In the genomic region with DNA sequence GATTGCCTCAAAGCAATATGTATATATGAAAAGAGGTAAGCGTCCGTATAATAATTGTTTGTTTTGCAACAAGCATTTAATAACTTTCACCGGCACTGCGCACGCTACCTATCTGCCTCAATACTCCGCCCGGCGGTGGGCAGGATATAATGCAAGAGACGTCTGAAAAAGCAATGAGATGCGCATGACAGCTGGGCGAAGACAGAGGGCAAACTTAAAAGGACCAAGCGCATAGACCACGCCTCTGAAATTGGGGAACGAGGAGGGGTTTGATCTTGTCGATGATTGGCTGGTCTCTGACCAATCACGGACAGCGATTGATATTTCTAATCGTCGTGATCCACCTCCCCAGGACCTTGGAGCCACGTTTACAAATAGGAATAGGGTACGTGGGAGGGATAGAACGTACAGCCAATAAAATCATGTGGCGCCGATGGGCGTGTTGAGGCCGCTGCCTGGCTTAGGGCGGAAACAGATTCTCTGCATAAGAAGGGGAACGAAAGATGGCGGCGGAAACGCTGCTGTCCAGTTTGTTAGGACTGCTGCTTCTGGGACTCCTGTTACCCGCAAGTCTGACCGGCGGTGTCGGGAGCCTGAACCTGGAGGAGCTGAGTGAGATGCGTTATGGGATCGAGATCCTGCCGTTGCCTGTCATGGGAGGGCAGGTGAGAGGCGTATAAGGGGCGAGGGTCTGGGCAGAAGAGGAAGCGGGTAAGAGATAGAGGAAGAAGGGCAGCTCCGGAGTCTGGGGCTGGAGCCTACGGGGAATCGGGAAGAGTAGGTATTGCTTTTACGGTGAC, we compare ENCODE assay signal across 1 cellular context.
TF ChIP-seq lines count a peak whose summit lies in the region.

A gene with protein sequence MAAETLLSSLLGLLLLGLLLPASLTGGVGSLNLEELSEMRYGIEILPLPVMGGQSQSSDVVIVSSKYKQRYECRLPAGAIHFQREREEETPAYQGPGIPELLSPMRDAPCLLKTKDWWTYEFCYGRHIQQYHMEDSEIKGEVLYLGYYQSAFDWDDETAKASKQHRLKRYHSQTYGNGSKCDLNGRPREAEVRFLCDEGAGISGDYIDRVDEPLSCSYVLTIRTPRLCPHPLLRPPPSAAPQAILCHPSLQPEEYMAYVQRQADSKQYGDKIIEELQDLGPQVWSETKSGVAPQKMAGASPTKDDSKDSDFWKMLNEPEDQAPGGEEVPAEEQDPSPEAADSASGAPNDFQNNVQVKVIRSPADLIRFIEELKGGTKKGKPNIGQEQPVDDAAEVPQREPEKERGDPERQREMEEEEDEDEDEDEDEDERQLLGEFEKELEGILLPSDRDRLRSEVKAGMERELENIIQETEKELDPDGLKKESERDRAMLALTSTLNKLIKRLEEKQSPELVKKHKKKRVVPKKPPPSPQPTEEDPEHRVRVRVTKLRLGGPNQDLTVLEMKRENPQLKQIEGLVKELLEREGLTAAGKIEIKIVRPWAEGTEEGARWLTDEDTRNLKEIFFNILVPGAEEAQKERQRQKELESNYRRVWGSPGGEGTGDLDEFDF (plus strand): TSS at position 474 of the 800 bp plus-strand sequence. CDS start 30 bp downstream, at position 504.

TF ChIP-seq in K562, 482 proteins besides CTCF, POLR2A, EP300 and RAD21 (continued from another document and continues in another):
- TF ChIP-seq STAT6 (CRISPR knock-in tag; IDR thresholded peaks at IDR 0.05) = 0 out of 2 replicates have a peak, but pooled peaks have one; percentile 20
- no peak for TF ChIP-seq HDAC6 (IDR thresholded peaks at IDR 0.05; ENCODE audit: low read depth, low read length)
- TF ChIP-seq HNRNPLL (IDR thresholded peaks at IDR 0.05; ENCODE audit: low read depth, low read length, poor library complexity, severe bottlenecking) = no peak
- TF ChIP-seq MLLT1 (IDR thresholded peaks at IDR 0.05) = peak; percentile 33 to 63; a peak in 1 of 4 replicates
- TF ChIP-seq XRCC5 (IDR thresholded peaks at IDR 0.05; ENCODE audit: low read depth, low read length) = peak; percentile 63; the same call in 1 of the 2 replicates
- no peak for TF ChIP-seq KLF10 (CRISPR knock-in tag; IDR thresholded peaks at IDR 0.05)
- no peak for TF ChIP-seq KAT2B (IDR thresholded peaks at IDR 0.05; ENCODE audit: low read depth, low read length)
- TF ChIP-seq ZMIZ1 (IDR thresholded peaks at IDR 0.05; ENCODE audit: low read depth in 2 of 2, low read length in 2 of 2) = 0 out of 4 replicates have a peak, but pooled peaks of 1 of the 2 experiments have one; percentile 8
- TF ChIP-seq ZNF212 (CRISPR knock-in tag; IDR thresholded peaks at IDR 0.05) = no peak
- TF ChIP-seq ARID4B (CRISPR knock-in tag; IDR thresholded peaks at IDR 0.05) = peak; percentile 74
- no peak for TF ChIP-seq SMARCE1 (IDR thresholded peaks at IDR 0.05)
- peak; percentile 81 for TF ChIP-seq ZNF511 (CRISPR knock-in tag; IDR thresholded peaks at IDR 0.05)
- peak; percentile 27 to 55; a peak in 2 of 4 replicates for TF ChIP-seq SIX5 (IDR thresholded peaks at IDR 0.05; ENCODE audit: borderline replicate concordance in 1 of 2, insufficient read depth in 1 of 2, low read depth in 1 of 2, low read length in 2 of 2)
- no peak for TF ChIP-seq MED1 (CRISPR knock-in tag; IDR thresholded peaks at IDR 0.05; ENCODE audit: borderline replicate concordance)
- TF ChIP-seq DPF2 (IDR thresholded peaks at IDR 0.05) = no peak
- TF ChIP-seq JUNB (CRISPR knock-in tag; conservative IDR thresholded peaks at IDR 0.05) = no peak
- no peak for TF ChIP-seq TCF7 (IDR thresholded peaks at IDR 0.05; ENCODE audit: borderline replicate concordance)
- no peak for TF ChIP-seq HDAC3 (IDR thresholded peaks at IDR 0.05; ENCODE audit: borderline replicate concordance, partially characterized antibody)
- no peak for TF ChIP-seq RBM14 (IDR thresholded peaks at IDR 0.05; ENCODE audit: borderline replicate concordance, insufficient read depth, low read depth, low read length)
- TF ChIP-seq KLF1 (tag; IDR thresholded peaks at IDR 0.05) = peak; percentile 22; the same call in 1 of the 2 replicates
- no peak for TF ChIP-seq ZNF41 (CRISPR knock-in tag; conservative IDR thresholded peaks at IDR 0.05)
- TF ChIP-seq U2AF2 (optimal IDR thresholded peaks at IDR 0.05; ENCODE audit: low read depth, low read length) = no peak
- TF ChIP-seq PREB (CRISPR knock-in tag; IDR thresholded peaks at IDR 0.05) = no peak
- peak; percentile 67 for TF ChIP-seq CHD2 (IDR thresholded peaks at IDR 0.05; ENCODE audit: low read depth, low read length)
- TF ChIP-seq ZNF263 (CRISPR knock-in tag; IDR thresholded peaks at IDR 0.05; ENCODE audit: borderline replicate concordance) = peak; percentile 40; the same call in 1 of the 2 replicates
- TF ChIP-seq RHOXF2B (CRISPR knock-in tag; conservative IDR thresholded peaks at IDR 0.05) = 0 out of 2 replicates have a peak, but pooled peaks have one; percentile 39
- no peak for TF ChIP-seq ZNF583 (CRISPR knock-in tag; IDR thresholded peaks at IDR 0.05)
- TF ChIP-seq EGR1 (conservative IDR thresholded peaks at IDR 0.05) = peak; percentile 89
- TF ChIP-seq E2F3 (CRISPR knock-in tag; IDR thresholded peaks at IDR 0.05) = no peak
- TF ChIP-seq HDAC8 (tag; IDR thresholded peaks at IDR 0.05) = no peak
- TF ChIP-seq SMAD1 (IDR thresholded peaks at IDR 0.05; ENCODE audit: low read depth, low read length, partially characterized antibody) = peak; percentile 75
- TF ChIP-seq, protein P1, sequence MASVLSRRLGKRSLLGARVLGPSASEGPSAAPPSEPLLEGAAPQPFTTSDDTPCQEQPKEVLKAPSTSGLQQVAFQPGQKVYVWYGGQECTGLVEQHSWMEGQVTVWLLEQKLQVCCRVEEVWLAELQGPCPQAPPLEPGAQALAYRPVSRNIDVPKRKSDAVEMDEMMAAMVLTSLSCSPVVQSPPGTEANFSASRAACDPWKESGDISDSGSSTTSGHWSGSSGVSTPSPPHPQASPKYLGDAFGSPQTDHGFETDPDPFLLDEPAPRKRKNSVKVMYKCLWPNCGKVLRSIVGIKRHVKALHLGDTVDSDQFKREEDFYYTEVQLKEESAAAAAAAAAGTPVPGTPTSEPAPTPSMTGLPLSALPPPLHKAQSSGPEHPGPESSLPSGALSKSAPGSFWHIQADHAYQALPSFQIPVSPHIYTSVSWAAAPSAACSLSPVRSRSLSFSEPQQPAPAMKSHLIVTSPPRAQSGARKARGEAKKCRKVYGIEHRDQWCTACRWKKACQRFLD (CRISPR knock-in tag; IDR thresholded peaks at IDR 0.05) = no peak
- peak; percentile 65 to 95 (median 92) for TF ChIP-seq YY1 (IDR thresholded peaks at IDR 0.05; ENCODE audit: borderline replicate concordance in 1 of 3, control insufficient read depth in 1 of 3, extremely low read depth in 1 of 3, insufficient read depth in 3 of 3, insufficient read length in 1 of 3, insufficient replicate concordance in 2 of 3, low read depth in 1 of 3, low read length in 2 of 3)
- 0 out of 2 replicates have a peak, but pooled peaks have one; percentile 19 for TF ChIP-seq MEF2D (tag; conservative IDR thresholded peaks at IDR 0.05; ENCODE audit: low read depth)
- TF ChIP-seq POLR2B (IDR thresholded peaks at IDR 0.05; ENCODE audit: low read depth, partially characterized antibody) = peak; percentile 86
- no peak for TF ChIP-seq GATA2 (CRISPR knock-in tag; IDR thresholded peaks at IDR 0.05)
- TF ChIP-seq MEF2A (IDR thresholded peaks at IDR 0.05; ENCODE audit: control insufficient read depth, low read depth, low read length) = no peak
